In genomic region chr2:232533944-232534710, GRCh38 we compare ENCODE assay signal across 2 cellular contexts.
TF ChIP-seq lines count a peak whose summit lies in the region.

No MANE protein-coding gene starts in this region.

TF ChIP-seq in HEK293T, 16 proteins besides CTCF, POLR2A, EP300 and RAD21:
- TF ChIP-seq, protein P1, sequence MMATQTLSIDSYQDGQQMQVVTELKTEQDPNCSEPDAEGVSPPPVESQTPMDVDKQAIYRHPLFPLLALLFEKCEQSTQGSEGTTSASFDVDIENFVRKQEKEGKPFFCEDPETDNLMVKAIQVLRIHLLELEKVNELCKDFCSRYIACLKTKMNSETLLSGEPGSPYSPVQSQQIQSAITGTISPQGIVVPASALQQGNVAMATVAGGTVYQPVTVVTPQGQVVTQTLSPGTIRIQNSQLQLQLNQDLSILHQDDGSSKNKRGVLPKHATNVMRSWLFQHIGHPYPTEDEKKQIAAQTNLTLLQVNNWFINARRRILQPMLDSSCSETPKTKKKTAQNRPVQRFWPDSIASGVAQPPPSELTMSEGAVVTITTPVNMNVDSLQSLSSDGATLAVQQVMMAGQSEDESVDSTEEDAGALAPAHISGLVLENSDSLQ (IDR thresholded peaks at IDR 0.05), result peak; percentile 51; the same call in 1 of the 2 replicates
- no peak for TF ChIP-seq SP1 (IDR thresholded peaks at IDR 0.05)

TF ChIP-seq in HepG2, 621 proteins besides CTCF, POLR2A, EP300 and RAD21:
- no peak for TF ChIP-seq ZNF160 (CRISPR knock-in tag; IDR thresholded peaks at IDR 0.05)
- 0 out of 2 replicates have a peak, but pooled peaks have one; percentile 11 for TF ChIP-seq ZNF687 (CRISPR knock-in tag; IDR thresholded peaks at IDR 0.05)
- TF ChIP-seq CENPT (CRISPR knock-in tag; IDR thresholded peaks at IDR 0.05; ENCODE audit: low read depth), result no peak
- TF ChIP-seq FOXP1 (IDR thresholded peaks at IDR 0.05), result no peak
- TF ChIP-seq FOXP1 (CRISPR knock-in tag; IDR thresholded peaks at IDR 0.05), result no peak
- TF ChIP-seq MAFG (CRISPR knock-in tag; IDR thresholded peaks at IDR 0.05), result no peak
- no peak for TF ChIP-seq ZNF674 (CRISPR knock-in tag; IDR thresholded peaks at IDR 0.05; ENCODE audit: low read depth)
